ENCODE assay signal across 35 cellular contexts in the genomic region with DNA sequence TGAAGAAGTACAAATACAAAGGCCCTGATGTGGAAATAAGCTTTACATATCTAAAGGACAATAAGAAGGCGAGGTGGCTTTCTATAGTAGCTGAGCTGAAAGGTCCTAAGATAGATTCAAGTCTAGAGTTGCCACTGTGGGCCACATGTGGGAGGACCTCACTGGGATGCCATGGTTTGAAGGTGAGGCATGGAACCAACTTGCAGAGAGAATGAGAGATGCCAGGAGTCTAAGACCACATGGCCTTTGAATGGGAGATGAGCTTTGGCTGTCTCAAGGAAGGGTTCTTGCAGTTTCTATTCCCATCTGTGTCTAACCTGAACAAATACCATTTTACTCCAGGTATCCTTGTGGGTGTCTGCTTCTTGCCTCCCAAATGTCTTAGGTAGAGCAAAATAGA. TPM values are rescaled to one million over a fixed set of nuclear protein-coding genes. Genes with fewer than 3 reads are reported as not detected.
"Had no signal": no experiment of that assay in that cellular context is flagged by ENCODE, and none has a peak within 500 bp of the region (broad histone marks: within the 10 kb centered on the region; RNA-seq: fewer than 3 reads in every experiment).

No MANE protein-coding gene starts in this region.

- FAIRE-seq: astrocyte, bronchial epithelial cell had no signal

- ATAC-seq: activated naive CD4-positive, alpha-beta T cell treated with anti-CD3 and anti-CD28 coated beads, Interleukin-2, amount 50 U/mL, for 72 hours; activated naive CD8-positive, alpha-beta T cell treated with anti-CD3 and anti-CD28 coated beads, Interleukin-2, amount 50 U/mL, for 24 hours; activated T-cell treated with anti-CD3 and anti-CD28 coated beads, Interleukin-2, amount 50 U/mL, for 4 hours; activated T-cell treated with anti-CD3 and anti-CD28 coated beads, Interleukin-2, amount 50 U/mL, for 72 hours; activated T-helper 17 cell treated with anti-CD3 and anti-CD28 coated beads, Interleukin-2, amount 50 U/mL, for 72 hours; body of pancreas had no signal

- H3K36me3 ChIP-seq: adrenal gland, brain microvascular endothelial cell, breast epithelium, cardiac muscle cell had no signal

- H3K27me3 ChIP-seq: adrenal gland, ascending aorta, body of pancreas, brain microvascular endothelial cell, breast epithelium, cardiac muscle cell had no signal

- H3K4me3 ChIP-seq: adrenal gland, ascending aorta, body of pancreas, breast epithelium, cardiac muscle cell had no signal

- DNase-seq: activated effector memory CD4-positive, alpha-beta T cell treated with anti-CD3 and anti-CD28 coated beads, Interleukin-2, amount 50 U/mL, for 16 hours; activated effector memory CD4-positive, alpha-beta T cell treated with Interleukin-2 at 50 U/mL for 16 hours; activated gamma-delta T cell; activated gamma-delta T cell treated with Interleukin-2 at 50 U/mL for 16 hours; activated naive CD4-positive, alpha-beta T cell; activated naive CD4-positive, alpha-beta T cell treated with anti-CD3 and anti-CD28 coated beads for 36 hours; activated naive CD4-positive, alpha-beta T cell treated with anti-CD3 and anti-CD28 coated beads, Interleukin-2, amount 10 ng/mL, durations not matched to agents 7 days and 5 days; activated naive CD4-positive, alpha-beta T cell treated with anti-CD3 and anti-CD28 coated beads, Interleukin-2, amount 50 U/mL, for 16 hours; activated naive CD4-positive, alpha-beta T cell treated with Interleukin-2 at 50 U/mL for 16 hours; activated naive CD8-positive, alpha-beta T cell treated with anti-CD3 and anti-CD28 coated beads for 36 hours; activated naive CD8-positive, alpha-beta T cell treated with anti-CD3 and anti-CD28 coated beads, Interleukin-2, amount 10 ng/mL, durations not matched to agents 7 days and 5 days; activated naive CD8-positive, alpha-beta T cell treated with anti-CD3 and anti-CD28 coated beads, Interleukin-2, amount 50 U/mL, for 24 hours; activated T-cell treated with anti-CD3 and anti-CD28 coated beads, Interleukin-2, amount 50 U/mL, for 24 hours; activated T-cell treated with anti-CD3 and anti-CD28 coated beads, Interleukin-2, amount 50 U/mL, for 4 hours; activated T-cell treated with anti-CD3 and anti-CD28 coated beads, Interleukin-2, amount 50 U/mL, for 48 hours; activated T-cell treated with anti-CD3 and anti-CD28 coated beads, Interleukin-2, amount 50 U/mL, for 72 hours; adrenal gland; amniotic stem cell; amygdala; anterior cingulate cortex; aorta; body of pancreas; brain microvascular endothelial cell; caudate nucleus; central memory CD4-positive, alpha-beta T cell; cerebellar nuclear complex had no signal

- H3K27ac ChIP-seq: adrenal gland, ascending aorta, body of pancreas, brain microvascular endothelial cell, breast epithelium, cardiac muscle cell had no signal

- H3K4me1 ChIP-seq: adrenal gland, body of pancreas, breast epithelium had no signal

- H3K9me3 ChIP-seq: adrenal gland, ascending aorta, body of pancreas, breast epithelium had no signal

RNA-seq across cellular contexts. Expression of gene HNMT, which starts 53.6 kb away (rescaled TPM):
- total RNA-seq: activated naive CD4-positive, alpha-beta T cell treated with anti-CD3 and anti-CD28 coated beads for 36 hours; activated naive CD4-positive, alpha-beta T cell treated with anti-CD3 and anti-CD28 coated beads, Interleukin-2, amount 50 U/mL, for 72 hours; activated naive CD8-positive, alpha-beta T cell treated with anti-CD3 and anti-CD28 coated beads for 36 hours; activated T-cell treated with anti-CD3 and anti-CD28 coated beads, Interleukin-2, amount 50 U/mL, for 4 hours; activated T-cell treated with anti-CD3 and anti-CD28 coated beads, Interleukin-2, amount 50 U/mL, for 72 hours; activated T-helper 1 cell treated with anti-CD3 and anti-CD28 coated beads, Interleukin-12 subunit alpha, Interleukin-12 subunit beta, Interleukin-2, Interleukin-4 antibody, amounts not matched to agents 30 ng/mL and 10 ng/mL and 1 ng/mL, durations not matched to agents 14 hours and 24 hours and 36 hours; activated T-helper 17 cell treated with anti-CD3 and anti-CD28 coated beads, Interleukin-2, amount 50 U/mL, for 72 hours; activated T-helper 2 cell treated with anti-CD3 and anti-CD28 coated beads, Interferon-gamma antibody, Interleukin-2, Interleukin-4, amounts not matched to agents 10 μg/mL and 5 μg/mL and 100 μg/mL, durations not matched to agents 14 hours and 24 hours and 36 hours had no signal
